In the genomic region with DNA sequence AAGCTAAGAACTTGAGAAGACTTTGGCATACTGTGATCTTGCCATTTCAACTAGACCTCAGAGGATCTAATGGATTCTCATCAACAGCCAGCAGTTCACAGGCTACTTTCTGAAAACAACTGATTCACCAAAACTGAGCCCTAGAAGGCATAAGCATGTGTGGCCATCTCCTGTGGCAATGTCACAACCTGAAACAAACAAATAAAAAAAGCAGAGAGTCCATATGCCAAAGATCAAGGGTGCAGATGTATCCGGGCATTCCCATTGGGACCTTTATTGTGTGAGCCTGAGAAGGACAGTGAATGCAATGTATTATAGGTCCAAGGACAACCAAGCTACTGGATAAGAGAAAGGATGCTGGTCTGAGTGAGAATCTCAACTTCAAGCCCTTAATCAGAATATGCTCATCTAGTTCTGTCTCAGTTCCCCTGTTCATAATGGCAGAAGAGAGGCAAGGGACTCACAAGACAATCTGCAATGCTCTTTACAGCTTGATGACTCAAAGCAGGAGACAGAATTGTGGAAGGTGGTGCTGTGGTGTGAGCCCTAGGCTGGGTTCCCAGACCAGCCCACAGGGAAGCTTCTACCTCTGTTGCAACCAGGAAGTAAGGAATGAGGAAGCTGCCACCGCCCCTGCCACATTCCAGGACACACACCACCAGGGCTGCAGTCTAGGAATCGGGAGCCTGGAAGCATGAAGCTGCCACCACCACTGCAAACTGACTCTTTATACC, we compare ENCODE assay signal across 8 cellular contexts.
A peak's percentile ranks its signal among the peaks of the same experiment; 100 is the strongest.
DNase-seq lines count a peak whose midpoint lies in the region; ATAC-seq and TF ChIP-seq lines count a peak whose summit lies in the region.

No MANE protein-coding gene starts in this region.

- ATAC-seq in GM18499 (IDR thresholded peaks at IDR 0.05; ENCODE audit: insufficient read depth, unreplicated experiment) (peak; percentile 99), GM21825 (IDR thresholded peaks at IDR 0.05; ENCODE audit: unreplicated experiment) (peak; percentile 99)

- no peak for TF ChIP-seq POLR2A in uterus (IDR thresholded peaks at IDR 0.05)

- intact Hi-C loops in uterus (cut with DNase I; ENCODE audit: low total_unique reads) = no loop called here

- no peaks in the 10 kb centered on the region for H3K36me3 ChIP-seq in uterus

- DNase-seq in HT-29 (ENCODE audit: low spot score) = peak; percentile 94
- DNase-seq in globus pallidus (ENCODE audit: low spot score) = peak; percentile 3
- no peak for DNase-seq in NCI-H1436 treated with DMSO at 0.1 percent for 48 hours (lab: John Stamatoyannopoulos, UW)
- no peak for DNase-seq in effector CD8-positive, alpha-beta T cell (lab: John Stamatoyannopoulos, UW)
- no peak for DNase-seq in uterus
- DNase-seq in stimulated activated CD4-positive, alpha-beta T cell treated with anti-CD3 and anti-CD28 coated beads, Interleukin-4, amount 100 ng/mL, for 1 hour = no peak

- H3K27me3 ChIP-seq in uterus = no peaks in the 10 kb centered on the region

- H3K4me3 ChIP-seq in uterus = no peak overlapping the region

- H3K9me3 ChIP-seq in uterus = no peaks in the 10 kb centered on the region

- H3K4me1 ChIP-seq in uterus = no peaks in the 10 kb centered on the region

- no peak overlapping the region for H3K27ac ChIP-seq in uterus

- no peak for TF ChIP-seq CTCF in uterus (IDR thresholded peaks at IDR 0.05)

Comparison
In these comparisons a context has a peak if more than half of its experiments do, and no peak if none do; other contexts are left out.
1. DNase-seq: peak in HT-29 (single experiment) and globus pallidus (single experiment); none in NCI-H1436 treated with DMSO at 0.1 percent for 48 hours (single experiment), effector CD8-positive, alpha-beta T cell (single experiment), uterus (0 of 2) and stimulated activated CD4-positive, alpha-beta T cell treated with anti-CD3 and anti-CD28 coated beads, Interleukin-4, amount 100 ng/mL, for 1 hour (single experiment).